1 cellular context compared by ENCODE assay signal in the genomic region with DNA sequence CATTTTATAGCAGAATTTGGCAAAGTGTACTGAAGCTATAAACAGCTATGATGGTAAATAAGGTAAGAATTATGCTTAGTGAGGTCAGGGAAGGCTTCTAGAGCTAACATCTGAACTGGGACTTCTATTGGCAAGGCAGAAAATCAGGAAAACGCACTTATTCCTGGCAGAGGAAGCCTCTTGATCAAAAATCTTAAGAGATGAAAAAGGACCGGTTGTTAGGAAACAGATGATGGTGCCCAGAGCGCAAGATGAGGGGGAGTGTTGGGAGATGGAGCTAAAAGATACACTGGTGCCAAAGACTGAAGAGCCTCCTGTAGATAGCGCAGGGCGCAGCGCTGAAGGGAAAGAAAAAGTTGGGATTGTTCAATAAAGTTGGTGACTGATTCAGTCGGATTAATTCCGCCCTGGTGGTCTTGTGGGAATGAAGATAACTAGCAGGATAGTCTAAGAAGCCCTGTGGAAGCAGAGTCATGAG.
TF ChIP-seq lines count a peak whose summit lies in the region.

No MANE protein-coding gene starts in this region.

TF ChIP-seq in HCT116, 20 proteins besides CTCF, POLR2A, EP300 and RAD21 (continued from another document):
- TF ChIP-seq, protein P1, sequence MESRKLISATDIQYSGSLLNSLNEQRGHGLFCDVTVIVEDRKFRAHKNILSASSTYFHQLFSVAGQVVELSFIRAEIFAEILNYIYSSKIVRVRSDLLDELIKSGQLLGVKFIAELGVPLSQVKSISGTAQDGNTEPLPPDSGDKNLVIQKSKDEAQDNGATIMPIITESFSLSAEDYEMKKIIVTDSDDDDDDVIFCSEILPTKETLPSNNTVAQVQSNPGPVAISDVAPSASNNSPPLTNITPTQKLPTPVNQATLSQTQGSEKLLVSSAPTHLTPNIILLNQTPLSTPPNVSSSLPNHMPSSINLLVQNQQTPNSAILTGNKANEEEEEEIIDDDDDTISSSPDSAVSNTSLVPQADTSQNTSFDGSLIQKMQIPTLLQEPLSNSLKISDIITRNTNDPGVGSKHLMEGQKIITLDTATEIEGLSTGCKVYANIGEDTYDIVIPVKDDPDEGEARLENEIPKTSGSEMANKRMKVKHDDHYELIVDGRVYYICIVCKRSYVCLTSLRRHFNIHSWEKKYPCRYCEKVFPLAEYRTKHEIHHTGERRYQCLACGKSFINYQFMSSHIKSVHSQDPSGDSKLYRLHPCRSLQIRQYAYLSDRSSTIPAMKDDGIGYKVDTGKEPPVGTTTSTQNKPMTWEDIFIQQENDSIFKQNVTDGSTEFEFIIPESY (IDR thresholded peaks at IDR 0.05; ENCODE audit: extremely low read depth, insufficient replicate concordance, low read length) = no peak
- no peak for TF ChIP-seq SP1 (IDR thresholded peaks at IDR 0.05; ENCODE audit: low read depth)
